8 cellular contexts compared by ENCODE assay signal in the genomic region with DNA sequence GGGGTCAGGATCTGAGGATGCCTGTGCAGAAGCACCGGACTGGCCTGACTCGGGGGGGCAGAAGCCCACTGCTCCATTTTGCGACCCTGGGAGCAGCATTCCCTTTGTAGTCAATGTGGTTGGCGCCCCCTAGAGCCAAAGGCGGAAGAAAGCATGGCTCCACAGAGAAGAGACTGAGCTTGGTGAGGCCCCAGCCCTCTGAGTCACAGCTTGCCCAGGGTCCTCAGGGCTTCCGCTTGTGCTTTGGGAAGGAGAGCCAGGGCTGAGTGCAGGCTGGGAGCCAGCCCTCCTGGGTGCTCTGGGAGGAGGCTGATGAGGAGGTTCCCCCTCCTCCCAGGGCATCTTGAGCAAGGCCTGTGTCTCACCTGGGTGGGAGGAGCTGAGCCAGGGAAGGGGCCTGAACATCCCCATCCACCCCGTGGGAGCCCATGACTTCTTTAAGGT. TPM values are rescaled to one million over a fixed set of nuclear protein-coding genes. Genes with fewer than 3 reads are reported as not detected.
DNase-seq lines count a peak whose midpoint lies in the region; ATAC-seq lines count a peak whose summit lies in the region.

No MANE protein-coding gene starts in this region.

- no peaks in the 10 kb centered on the region for H3K36me3 Mint-ChIP-seq in activated naive CD8-positive, alpha-beta T cell

- peak overlapping the region; percentile 50 for H3K27ac Mint-ChIP-seq in activated naive CD8-positive, alpha-beta T cell

- H3K27me3 Mint-ChIP-seq in activated naive CD8-positive, alpha-beta T cell: no peaks in the 10 kb centered on the region

- H3K9me3 ChIP-seq in right cardiac atrium (ENCODE audit: control insufficient read depth, low read length): no peaks in the 10 kb centered on the region

- peak overlapping the region; percentile 32 for H3K4me3 Mint-ChIP-seq in activated naive CD8-positive, alpha-beta T cell

- H3K4me3 ChIP-seq in right cardiac atrium (ENCODE audit: low read length): no peak overlapping the region

- DNase-seq in EL (peak; percentile 93), RPMI7951 (ENCODE audit: low read depth) (peak; percentile 84), right cardiac atrium (peak in 2 of 3 donors; percentile 58 to 60)
- DNase-seq in stimulated activated CD4-positive, alpha-beta T cell treated with anti-CD3 and anti-CD28 coated beads, Interleukin-12 subunit alpha, Interleukin-12 subunit beta, amount 100 ng/mL, for 4 hours: peak; percentile 51

- intact Hi-C loops in right cardiac atrium (cut with DNase I): loop anchor here in 1 of 4 donors (10.0 kb wide), 2 partner anchors 78 to 168 kb away; no protein-coding TSS in a partner anchor

- no peaks in the 10 kb centered on the region for H3K27me3 ChIP-seq in right cardiac atrium (ENCODE audit: control insufficient read depth, insufficient read depth)

- H3K9me3 Mint-ChIP-seq in activated naive CD8-positive, alpha-beta T cell (ENCODE audit: low read depth): no peaks in the 10 kb centered on the region

- peaks cover 67% of the 10 kb centered on the region for H3K4me1 Mint-ChIP-seq in activated naive CD8-positive, alpha-beta T cell (ENCODE audit: low read depth)

- no peak overlapping the region for H3K27ac ChIP-seq in right cardiac atrium (ENCODE audit: low read length)

- 10% methylated on average over 7 of the region's 7 CpGs for WGBS in right cardiac atrium

- H3K4me1 ChIP-seq in right cardiac atrium (ENCODE audit: control insufficient read depth, insufficient read depth, low read length): no peaks in the 10 kb centered on the region

- ATAC-seq in HG02885 (IDR thresholded peaks at IDR 0.05; ENCODE audit: poor library complexity, unreplicated experiment) (peak; percentile 52), right cardiac atrium (peak; percentile 35 to 80), HG02852 (IDR thresholded peaks at IDR 0.05; ENCODE audit: unreplicated experiment) (no peak), HG03565 (IDR thresholded peaks at IDR 0.05; ENCODE audit: unreplicated experiment) (no peak)

RNA-seq across cellular contexts. Expression of a gene that starts 5.5 kb away (rescaled TPM):
- 1.4 and 1.6 TPM in 2 replicates for total RNA-seq in RPMI7951 (2014; rRNA removed; shearing (Covaris generic))
- 10 to 100 TPM; 15.9 to 77.5 (median 20.2) TPM for total RNA-seq in right cardiac atrium
- 18.7 TPM for polyA plus RNA-seq in right cardiac atrium

RNA-seq across cellular contexts. Expression of a gene that starts 20.9 kb away (rescaled TPM):
- 12.9 and 13.2 TPM in 2 replicates for total RNA-seq in RPMI7951 (2014; rRNA removed; shearing (Covaris generic))
- 10 to 100 TPM; 13.7 to 24.6 (median 15.4) TPM for total RNA-seq in right cardiac atrium
- polyA plus RNA-seq in right cardiac atrium: 13.5 TPM

RNA-seq across cellular contexts. Expression of a gene that starts 50.5 kb away (rescaled TPM):
- total RNA-seq in RPMI7951 (2014; rRNA removed; shearing (Covaris generic)): not detected in 2 replicates
- total RNA-seq in right cardiac atrium: 100 to 1,000 TPM in 3 of 4 donors, 10 to 100 TPM in 1; 68.6 to 180 (median 126) TPM
- 161 TPM for polyA plus RNA-seq in right cardiac atrium

Comparison
In these comparisons a context has a peak if more than half of its experiments do, and no peak if none do; other contexts are left out.
1. ATAC-seq: peak in HG02885 (single experiment) and right cardiac atrium (2 of 2); none in HG02852 (single experiment) and HG03565 (single experiment).
2. RNA of a gene that starts 50.5 kb away (total RNA-seq): 68.6 to 180 TPM in right cardiac atrium; not detected in RPMI7951; every median in the first group is over 10 times any median in the second.
3. Peak in every context shown above with its lines, with median percentiles within 50 percentile points of each other: DNase-seq.